23 cellular contexts compared by ENCODE assay signal in the genomic region with DNA sequence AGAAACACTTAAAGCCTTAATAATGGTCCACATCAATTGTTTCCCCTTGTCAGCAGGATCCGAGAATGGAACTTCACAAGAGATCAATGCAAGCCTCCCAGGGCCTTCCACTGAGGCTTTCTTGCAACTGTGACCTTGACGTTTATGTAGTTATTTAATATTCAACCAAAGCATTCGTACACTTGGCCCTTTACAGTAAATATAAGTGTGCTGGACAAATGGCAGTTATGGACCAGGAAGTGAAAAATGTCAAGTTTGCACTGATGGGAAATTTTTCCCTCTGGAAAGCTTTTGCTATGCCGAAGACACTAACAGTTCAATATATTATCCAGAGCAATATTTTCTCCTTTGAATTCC.
"Had no signal": no experiment of that assay in that cellular context is flagged by ENCODE, and none has a peak within 500 bp of the region (broad histone marks: within the 10 kb centered on the region; RNA-seq: fewer than 3 reads in every experiment).

No MANE protein-coding gene starts in this region.

- H3K4me1 ChIP-seq: foreskin keratinocyte, left lung, lower lobe of right lung had no signal

- H3K27ac Mint-ChIP-seq: mesothelial cell of epicardium, naive B cell had no signal

- H3K4me1 Mint-ChIP-seq: mesothelial cell of epicardium had no signal

- H3K27ac ChIP-seq: coronary artery, esophagus muscularis mucosa, foreskin keratinocyte, left lung, lower lobe of right lung had no signal

- DNase-seq: dermis blood vessel endothelial cell; dorsolateral prefrontal cortex; effector CD4-positive, alpha-beta T cell; effector memory CD4-positive, alpha-beta T cell; foreskin keratinocyte; glutamatergic neuron; heart right ventricle; hippocampal formation; left cardiac atrium; left lung; left ventricle myocardium superior; lower lobe of right lung; mesenchymal stem cell; mucosa of descending colon; naive B cell had no signal

- H3K36me3 Mint-ChIP-seq: mesothelial cell of epicardium had no signal

- H3K27me3 Mint-ChIP-seq: naive B cell had no signal

- H3K9me3 ChIP-seq: esophagus muscularis mucosa, heart right ventricle, left lung, lower lobe of right lung, mucosa of descending colon had no signal

- H3K27me3 ChIP-seq: dorsolateral prefrontal cortex, esophagus muscularis mucosa, foreskin keratinocyte, heart right ventricle, left lung had no signal

- FAIRE-seq: colon, endothelial cell of umbilical vein, frontal cortex, islet of Langerhans, keratinocyte had no signal

- H3K9me3 Mint-ChIP-seq: mesothelial cell of epicardium, naive B cell had no signal

- ATAC-seq: foreskin keratinocyte, heart right ventricle, left cardiac atrium, left lung, left ventricle myocardium superior, lower lobe of right lung, mucosa of descending colon had no signal

- H3K4me3 ChIP-seq: coronary artery, dorsolateral prefrontal cortex, esophagus muscularis mucosa, heart right ventricle, left lung, lower lobe of right lung, mucosa of descending colon had no signal

- H3K4me3 Mint-ChIP-seq: mesothelial cell of epicardium, naive B cell had no signal
